Comparison of ENCODE assay signal across 12 cellular contexts in the genomic region with DNA sequence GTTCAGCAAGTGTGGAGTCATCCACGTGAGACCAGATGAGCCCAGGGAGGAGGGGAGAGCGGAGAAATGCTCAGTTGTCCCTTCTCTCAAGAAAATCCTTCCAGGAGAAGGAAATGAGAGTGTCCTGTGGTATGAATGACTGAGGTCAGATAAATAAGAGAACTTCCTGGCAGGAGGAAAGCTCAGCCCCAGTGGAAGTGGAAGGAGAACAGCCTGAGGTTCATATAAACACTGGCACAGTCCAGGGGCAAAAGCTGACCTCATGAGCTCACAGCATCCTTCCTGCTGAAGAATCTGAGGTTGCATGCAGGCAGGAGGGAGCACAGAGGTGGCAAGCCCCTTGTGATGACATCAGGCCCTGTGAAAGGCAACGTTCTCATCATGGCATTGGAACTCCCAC.
DNase-seq lines count a peak whose midpoint lies in the region; ATAC-seq, FAIRE-seq and TF ChIP-seq lines count a peak whose summit lies in the region.
"Had no signal": no experiment of that assay in that cellular context is flagged by ENCODE, and none has a peak within 500 bp of the region (broad histone marks: within the 10 kb centered on the region; RNA-seq: fewer than 3 reads in every experiment).

No MANE protein-coding gene starts in this region.

- in situ Hi-C loops in GM23248 (cut with MboI) (no loop called here), HAP-1 (cut with MboI; ENCODE audit: low sequenced_read_pairs) (no loop called here)

- H3K9me3 ChIP-seq in GM23248 (ENCODE audit: low read depth) (no peaks in the 10 kb centered on the region), endothelial cell of umbilical vein (replicated peaks; ENCODE audit: control insufficient read depth, insufficient read depth, low read length) (no peaks in the 10 kb centered on the region), neural cell (ENCODE audit: low read length) (no peaks in the 10 kb centered on the region), HAP-1 (no peaks in the 10 kb centered on the region)

- peaks cover 55% of the 10 kb centered on the region for H3K4me1 ChIP-seq in GM23248 (ENCODE audit: insufficient read depth)
- H3K4me1 ChIP-seq in endothelial cell of umbilical vein (ENCODE audit: control insufficient read depth, extremely low read depth, insufficient read depth, low read length) = peaks cover 56% of the 10 kb centered on the region
- H3K4me1 ChIP-seq in HAP-1 = no peaks in the 10 kb centered on the region

- H3K27me3 ChIP-seq in GM23248 (replicated peaks; ENCODE audit: insufficient read depth) (no peaks in the 10 kb centered on the region), endothelial cell of umbilical vein (ENCODE audit: control insufficient read depth in 2 of 2, insufficient read depth in 2 of 2, low read length in 2 of 2) (no peaks in the 10 kb centered on the region), neural cell (ENCODE audit: insufficient read depth, low read depth, low read length) (no peaks in the 10 kb centered on the region), HAP-1 (ENCODE audit: low read depth) (peaks cover 2% of the 10 kb centered on the region; the same call in 1 of the 2 replicates)

- no TSS peak for BruUV-seq in endothelial cell of umbilical vein (replicated peaks; lab: Mats Ljungman, UMichigan)

- no peak for TF ChIP-seq EP300 in neural cell (conservative IDR thresholded peaks at IDR 0.05; ENCODE audit: poor library complexity, severe bottlenecking)

- 21 to 23% methylated on average over 3 of the region's 3 CpGs for WGBS in GM23248 (ENCODE audit: low coverage in 1 of 2, low lambda C conversion rate in 2 of 2, missing lambda C conversion rate in 2 of 2), 2 experiments

- dilution Hi-C loops in endothelial cell of umbilical vein (cut with MboI; ENCODE audit: extremely low pct_ligation_motif_present, low sequenced_read_pairs) = no loop called here

- H3K79me2 ChIP-seq in GM23248 (ENCODE audit: insufficient read depth) (peaks cover 92% of the 10 kb centered on the region), endothelial cell of umbilical vein (ENCODE audit: control insufficient read depth, insufficient read depth, low read length) (peaks cover 40% of the 10 kb centered on the region), neural cell (replicated peaks; ENCODE audit: insufficient read depth, low read length) (peaks cover 3% of the 10 kb centered on the region)

- TF ChIP-seq CTCF in endothelial cell of umbilical vein (IDR thresholded peaks at IDR 0.05; ENCODE audit: extremely low read depth in 1 of 2, insufficient read depth in 1 of 2, low read depth in 1 of 2, low read length in 2 of 2) = no peak
- TF ChIP-seq CTCF in neural cell (IDR thresholded peaks at IDR 0.05; ENCODE audit: poor library complexity, severe bottlenecking) = no peak

- H3K9me2 ChIP-seq in GM23248 (ENCODE audit: insufficient read depth) (no peaks in the 10 kb centered on the region), neural cell (ENCODE audit: insufficient read depth, low read length) (no peaks in the 10 kb centered on the region)

- intact Hi-C loops in endothelial cell of umbilical vein (cut with micrococcal nuclease) = loop anchor here (1.0 to 5.0 kb wide), 8 partner anchors 12 to 156 kb away; no protein-coding TSS in a partner anchor

- POLR2A ChIA-PET in endothelial cell of umbilical vein (lab: Charles Lee) = interaction anchor here (2.0 kb wide), 1 partner anchor 13 kb away, joined by 6 read pairs; no protein-coding TSS in a partner anchor

- H3K4me3 ChIP-seq in GM23248 (no peak overlapping the region), endothelial cell of umbilical vein (replicated peaks in 1 of 3; ENCODE audit: insufficient read depth in 1 of 3, low read depth in 1 of 3, low read length in 3 of 3) (peak overlapping the region in 1 of 3 experiments; percentile 20), neural cell (ENCODE audit: low read length) (no peak overlapping the region), HAP-1 (no peak overlapping the region)

- CTCF ChIA-PET in endothelial cell of umbilical vein (lab: Charles Lee) = interaction anchor here (0.9 to 2.9 kb wide), 14 partner anchors 12 to 158 kb away, joined by 3 to 22 read pairs (median 5); no protein-coding TSS in a partner anchor

- H3F3A ChIP-seq in GM23248 (ENCODE audit: insufficient read depth) = peaks cover 68% of the 10 kb centered on the region
- H3F3A ChIP-seq in neural cell (ENCODE audit: insufficient read depth, low read length, poor library complexity, severe bottlenecking) = no peaks in the 10 kb centered on the region

- H3K4me2 ChIP-seq in GM23248 (ENCODE audit: unreplicated experiment) (peak overlapping the region; percentile 37), endothelial cell of umbilical vein (ENCODE audit: insufficient read depth, low read length) (peak overlapping the region; percentile 77), neural cell (ENCODE audit: low read length) (no peak overlapping the region)

- no peak for ATAC-seq in GM21717 (IDR thresholded peaks at IDR 0.05; ENCODE audit: unreplicated experiment)

- peak; percentile 79 for DNase-seq in GM23248
- peak; percentile 35 for DNase-seq in RCC 7860 (ENCODE audit: low spot score)
- DNase-seq in endothelial cell of umbilical vein (ENCODE audit: low read depth, low spot score) = peak; percentile 88
- no peak for DNase-seq in AML-193 (lab: John Stamatoyannopoulos, UW)
- no peak for DNase-seq in HAP-1 (ENCODE audit: low spot score in 2 of 2)
- DNase-seq in HPDE6-E6E7 (ENCODE audit: extremely low spot score) = no peak
- DNase-seq: activated CD4-positive, alpha-beta T cell treated with anti-CD3 and anti-CD28 coated beads, Interleukin-2, amount 50 U/mL, for 1 hour; anterior cingulate cortex; CD4-positive, CD25-positive, alpha-beta regulatory T cell; head of caudate nucleus had no signal

- H2AFZ ChIP-seq in GM23248 (no peak overlapping the region), endothelial cell of umbilical vein (ENCODE audit: low read depth, low read length) (no peak overlapping the region), neural cell (ENCODE audit: low read depth, low read length) (no peak overlapping the region)

- H3K9ac ChIP-seq in GM23248 (peak overlapping the region; percentile 31), endothelial cell of umbilical vein (replicated peaks; ENCODE audit: extremely low read depth, insufficient read depth, low read length) (peak overlapping the region; percentile 77), neural cell (ENCODE audit: low read length) (peak overlapping the region; percentile 14)

- FAIRE-seq in RCC 7860 (lab: Jason Lieb, UNC) = no peak
- FAIRE-seq in endothelial cell of umbilical vein (lab: Jason Lieb, UNC) = peak; percentile 100

- peak; percentile 51 for TF ChIP-seq POLR2A in endothelial cell of umbilical vein (IDR thresholded peaks at IDR 0.05; ENCODE audit: low read depth, low read length)

- no peaks in the 10 kb centered on the region for H3K9me1 ChIP-seq in endothelial cell of umbilical vein (replicated peaks; ENCODE audit: control insufficient read depth, extremely low read depth, insufficient read depth, low read length)

- H3K27ac ChIP-seq in GM23248 (peak overlapping the region; percentile 73), endothelial cell of umbilical vein (ENCODE audit: insufficient read depth, low read depth, low read length) (peak overlapping the region; percentile 91), neural cell (ENCODE audit: low read length) (peak overlapping the region; percentile 14)

- H4K20me1 ChIP-seq in GM23248 (ENCODE audit: insufficient read depth) (no peaks in the 10 kb centered on the region), endothelial cell of umbilical vein (replicated peaks; ENCODE audit: control insufficient read depth, extremely low read depth, insufficient read depth, low read length) (no peaks in the 10 kb centered on the region), neural cell (ENCODE audit: insufficient read depth) (no peaks in the 10 kb centered on the region)

- H3K36me3 ChIP-seq in GM23248 (ENCODE audit: low read depth) (peaks cover 2% of the 10 kb centered on the region; the same call in 1 of the 2 replicates), endothelial cell of umbilical vein (ENCODE audit: control insufficient read depth in 2 of 2, extremely low read depth in 1 of 2, insufficient read depth in 2 of 2, low read length in 2 of 2) (no peaks in the 10 kb centered on the region), neural cell (ENCODE audit: insufficient read depth, low read length) (no peaks in the 10 kb centered on the region), HAP-1 (replicated peaks) (no peaks in the 10 kb centered on the region)

- TF ChIP-seq RAD21 in neural cell (conservative IDR thresholded peaks at IDR 0.05) = no peak

TF ChIP-seq in endothelial cell of umbilical vein, 7 proteins besides CTCF, POLR2A, EP300 and RAD21:
- TF ChIP-seq FOS (IDR thresholded peaks at IDR 0.05; ENCODE audit: borderline replicate concordance, insufficient read depth, low read length) (peak; percentile 90), MYC (IDR thresholded peaks at IDR 0.05; ENCODE audit: low read depth, low read length) (no peak), POLR2AphosphoS5 (IDR thresholded peaks at IDR 0.05; ENCODE audit: insufficient read depth, low read depth, low read length) (peak; percentile 96), GATA2 (IDR thresholded peaks at IDR 0.05; ENCODE audit: insufficient read depth, insufficient read length, low read depth, low read length) (peak; percentile 84), EZH2 (IDR thresholded peaks at IDR 0.05; ENCODE audit: borderline replicate concordance, low read depth, low read length, severe bottlenecking) (no peak), JUN (IDR thresholded peaks at IDR 0.05; ENCODE audit: borderline replicate concordance, insufficient read depth, insufficient read length, low read depth) (peak; percentile 82)
TF ChIP-seq in endothelial cell of umbilical vein: peak in this region for 4.

TF ChIP-seq in neural cell, 6 proteins besides CTCF, POLR2A, EP300 and RAD21 (continues in another document):
- TF ChIP-seq SMC3 (conservative IDR thresholded peaks at IDR 0.05; ENCODE audit: poor library complexity) (no peak), POLR2AphosphoS5 (IDR thresholded peaks at IDR 0.05) (no peak), EZH2 (IDR thresholded peaks at IDR 0.05; ENCODE audit: borderline replicate concordance, insufficient read depth, low read length, poor library complexity, severe bottlenecking) (no peak)

Comparison
In these comparisons a context has a peak if more than half of its experiments do, and no peak if none do; other contexts are left out.
1. DNase-seq: peak in GM23248 (single experiment), RCC 7860 (single experiment) and endothelial cell of umbilical vein (single experiment); none in AML-193 (0 of 2), HAP-1 (0 of 2) and HPDE6-E6E7 (single experiment).
2. H3K27ac ChIP-seq: peak in every context shown above with its lines; median percentile 91 in endothelial cell of umbilical vein; 73 in GM23248; 14 in neural cell.
3. H3K9ac ChIP-seq: peak in every context shown above with its lines; median percentile 77 in endothelial cell of umbilical vein; 31 in GM23248; 14 in neural cell.